Comparison of ENCODE assay signal across 1 cellular context in the genomic region with DNA sequence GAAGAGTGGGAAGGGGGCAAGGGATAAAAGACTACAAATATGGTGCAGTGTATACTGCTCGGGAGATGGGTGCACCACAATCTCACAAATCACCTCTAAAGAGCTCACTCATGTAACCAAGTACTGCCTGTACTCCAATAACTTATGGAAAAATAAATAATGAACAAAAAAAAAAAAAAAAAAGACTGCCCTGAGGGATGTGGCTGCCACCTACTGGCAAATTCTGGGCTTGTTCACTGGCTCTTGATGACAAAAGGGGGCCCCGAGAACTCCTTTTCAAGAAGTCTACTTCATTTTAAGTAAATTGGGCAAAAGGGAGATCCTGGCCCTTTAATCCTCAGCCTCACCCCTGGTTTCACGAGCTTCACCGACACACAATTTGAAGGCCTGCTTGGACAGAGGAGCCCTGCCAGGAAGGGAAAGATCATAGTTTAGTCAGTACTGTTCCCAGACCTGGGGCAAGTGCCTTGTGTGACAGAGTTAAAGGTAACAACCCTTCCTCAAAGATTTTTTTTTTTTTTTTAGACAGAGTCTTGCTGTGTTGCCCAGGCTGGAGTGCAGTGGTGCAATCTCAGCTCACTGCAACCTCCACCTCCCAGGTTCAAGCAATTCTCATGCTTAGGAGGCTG.
TF ChIP-seq lines count a peak whose summit lies in the region.

No MANE protein-coding gene starts in this region.

TF ChIP-seq in GM12878, 131 proteins besides CTCF, POLR2A, EP300 and RAD21:
- peak; percentile 81 for TF ChIP-seq ZNF384 (IDR thresholded peaks at IDR 0.05; ENCODE audit: borderline replicate concordance, low read depth, low read length)
- TF ChIP-seq, protein P1, sequence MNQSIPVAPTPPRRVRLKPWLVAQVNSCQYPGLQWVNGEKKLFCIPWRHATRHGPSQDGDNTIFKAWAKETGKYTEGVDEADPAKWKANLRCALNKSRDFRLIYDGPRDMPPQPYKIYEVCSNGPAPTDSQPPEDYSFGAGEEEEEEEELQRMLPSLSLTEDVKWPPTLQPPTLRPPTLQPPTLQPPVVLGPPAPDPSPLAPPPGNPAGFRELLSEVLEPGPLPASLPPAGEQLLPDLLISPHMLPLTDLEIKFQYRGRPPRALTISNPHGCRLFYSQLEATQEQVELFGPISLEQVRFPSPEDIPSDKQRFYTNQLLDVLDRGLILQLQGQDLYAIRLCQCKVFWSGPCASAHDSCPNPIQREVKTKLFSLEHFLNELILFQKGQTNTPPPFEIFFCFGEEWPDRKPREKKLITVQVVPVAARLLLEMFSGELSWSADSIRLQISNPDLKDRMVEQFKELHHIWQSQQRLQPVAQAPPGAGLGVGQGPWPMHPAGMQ (IDR thresholded peaks at IDR 0.05; ENCODE audit: borderline replicate concordance) = no peak
TF ChIP-seq in GM12878: peak in this region for 1.
